ENCODE assay signal across 1 cellular context in genomic region chr5:151592855-151593408, GRCh38.
TF ChIP-seq lines count a peak whose summit lies in the region.

No MANE protein-coding gene starts in this region.

TF ChIP-seq in GM12878, 131 proteins besides CTCF, POLR2A, EP300 and RAD21 (continued from another document):
- TF ChIP-seq KAT2A (conservative IDR thresholded peaks at IDR 0.05; ENCODE audit: control insufficient read depth, low read depth, low read length): no peak
- TF ChIP-seq RB1 (IDR thresholded peaks at IDR 0.05; ENCODE audit: borderline replicate concordance): no peak
- TF ChIP-seq RUNX3 (IDR thresholded peaks at IDR 0.05; ENCODE audit: low read length): no peak
- peak in 1 of 2 experiments; percentile 11; a peak in 1 of 4 replicates for TF ChIP-seq IKZF2 (IDR thresholded peaks at IDR 0.05)
- no peak for TF ChIP-seq KLF5 (IDR thresholded peaks at IDR 0.05; ENCODE audit: partially characterized antibody)
- no peak for TF ChIP-seq FOS (IDR thresholded peaks at IDR 0.05; ENCODE audit: borderline replicate concordance, extremely low read depth, insufficient read length)
- no peak for TF ChIP-seq TCF7 (IDR thresholded peaks at IDR 0.05; ENCODE audit: borderline replicate concordance)
- no peak for TF ChIP-seq SIX5 (IDR thresholded peaks at IDR 0.05; ENCODE audit: low read depth, low read length, severe bottlenecking)
- no peak for TF ChIP-seq SREBF1 (IDR thresholded peaks at IDR 0.05; ENCODE audit: low read length)
- TF ChIP-seq BCL3 (IDR thresholded peaks at IDR 0.05; ENCODE audit: borderline replicate concordance, insufficient read depth, low read depth, low read length, poor library complexity, severe bottlenecking): no peak
- no peak for TF ChIP-seq SPI1 (IDR thresholded peaks at IDR 0.05; ENCODE audit: borderline replicate concordance, insufficient read depth, low read depth, low read length)
- no peak for TF ChIP-seq CUX1 (IDR thresholded peaks at IDR 0.05; ENCODE audit: insufficient replicate concordance, low read depth, low read length)
- TF ChIP-seq IKZF1 (conservative IDR thresholded peaks at IDR 0.05): peak; percentile 21; the same call in 1 of the 2 replicates
- peak; percentile 86 to 96 for TF ChIP-seq BHLHE40 (IDR thresholded peaks at IDR 0.05; ENCODE audit: borderline replicate concordance in 1 of 2, low read depth in 2 of 2, low read length in 1 of 2)
- TF ChIP-seq, protein P1, sequence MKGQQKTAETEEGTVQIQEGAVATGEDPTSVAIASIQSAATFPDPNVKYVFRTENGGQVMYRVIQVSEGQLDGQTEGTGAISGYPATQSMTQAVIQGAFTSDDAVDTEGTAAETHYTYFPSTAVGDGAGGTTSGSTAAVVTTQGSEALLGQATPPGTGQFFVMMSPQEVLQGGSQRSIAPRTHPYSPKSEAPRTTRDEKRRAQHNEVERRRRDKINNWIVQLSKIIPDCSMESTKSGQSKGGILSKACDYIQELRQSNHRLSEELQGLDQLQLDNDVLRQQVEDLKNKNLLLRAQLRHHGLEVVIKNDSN (IDR thresholded peaks at IDR 0.05; ENCODE audit: borderline replicate concordance, extremely low read length, insufficient read depth, low read depth, low read length): no peak
- TF ChIP-seq IRF5 (IDR thresholded peaks at IDR 0.05; ENCODE audit: borderline replicate concordance): no peak
- TF ChIP-seq GABPA (IDR thresholded peaks at IDR 0.05; ENCODE audit: low read depth): no peak
- no peak for TF ChIP-seq TARDBP (IDR thresholded peaks at IDR 0.05; ENCODE audit: borderline replicate concordance)
- TF ChIP-seq MTA2 (IDR thresholded peaks at IDR 0.05; ENCODE audit: low read depth): peak; percentile 33; the same call in 1 of the 2 replicates
- TF ChIP-seq, protein P2, sequence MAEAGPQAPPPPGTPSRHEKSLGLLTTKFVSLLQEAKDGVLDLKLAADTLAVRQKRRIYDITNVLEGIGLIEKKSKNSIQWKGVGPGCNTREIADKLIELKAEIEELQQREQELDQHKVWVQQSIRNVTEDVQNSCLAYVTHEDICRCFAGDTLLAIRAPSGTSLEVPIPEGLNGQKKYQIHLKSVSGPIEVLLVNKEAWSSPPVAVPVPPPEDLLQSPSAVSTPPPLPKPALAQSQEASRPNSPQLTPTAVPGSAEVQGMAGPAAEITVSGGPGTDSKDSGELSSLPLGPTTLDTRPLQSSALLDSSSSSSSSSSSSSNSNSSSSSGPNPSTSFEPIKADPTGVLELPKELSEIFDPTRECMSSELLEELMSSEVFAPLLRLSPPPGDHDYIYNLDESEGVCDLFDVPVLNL (IDR thresholded peaks at IDR 0.05; ENCODE audit: low read depth, low read length): no peak
- TF ChIP-seq ATF7 (IDR thresholded peaks at IDR 0.05; ENCODE audit: low read depth): no peak
- TF ChIP-seq WRNIP1 (IDR thresholded peaks at IDR 0.05; ENCODE audit: borderline replicate concordance, low read depth, low read length): no peak
